15 cellular contexts compared by ENCODE assay signal in the genomic region with DNA sequence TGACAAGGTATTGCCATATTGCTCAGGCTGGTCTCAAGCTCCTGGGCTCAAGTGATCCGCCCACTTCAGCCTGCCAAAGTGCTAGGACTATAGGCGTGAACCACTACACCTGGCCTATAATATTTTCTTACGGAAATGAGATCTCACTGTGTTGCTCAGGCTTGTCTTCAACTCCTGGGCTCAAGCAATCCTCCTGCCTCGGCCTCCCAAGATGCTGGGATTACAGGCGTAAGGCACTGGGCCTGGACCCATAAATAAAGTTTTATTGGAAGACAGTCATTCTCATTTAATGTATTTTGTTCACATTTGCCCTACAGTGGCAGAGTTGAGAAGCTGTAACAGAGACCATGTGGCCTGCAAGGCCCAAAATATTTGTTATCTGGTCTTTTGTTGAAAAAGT.
DNase-seq lines count a peak whose midpoint lies in the region; ATAC-seq, FAIRE-seq and TF ChIP-seq lines count a peak whose summit lies in the region.
"Had no signal": no experiment of that assay in that cellular context is flagged by ENCODE, and none has a peak within 500 bp of the region (broad histone marks: within the 10 kb centered on the region; RNA-seq: fewer than 3 reads in every experiment).

No MANE protein-coding gene starts in this region.

- no peak for TF ChIP-seq CTCF in Caco-2 (IDR thresholded peaks at IDR 0.05; ENCODE audit: insufficient read depth in 1 of 2, low read depth in 1 of 2, low read length in 1 of 2, severe bottlenecking in 1 of 2, unreplicated experiment in 1 of 2)
- no peak for TF ChIP-seq CTCF in activated CD8-positive, alpha-beta T cell treated with anti-CD3 and anti-CD28 coated beads for 36 hours (IDR thresholded peaks at IDR 0.05)
- TF ChIP-seq CTCF in mesothelial cell of epicardium (IDR thresholded peaks at IDR 0.05; ENCODE audit: unreplicated experiment): no peak
- TF ChIP-seq CTCF in tibial nerve (IDR thresholded peaks at IDR 0.05): no peak

- POLR2A ChIA-PET in Caco-2 (lab: Charles Lee): no interaction called here
- POLR2A ChIA-PET in activated CD8-positive, alpha-beta T cell treated with anti-CD3 and anti-CD28 coated beads for 36 hours (lab: Charles Lee): interaction anchor here (0.6 to 3.2 kb wide), 3 partner anchors 8 to 174 kb away, joined by 3 to 16 read pairs (median 3); no protein-coding TSS in a partner anchor

- DNase-seq in Caco-2 (no peak), mesothelial cell of epicardium (ENCODE audit: low spot score in 2 of 2, unreplicated experiment in 2 of 2) (no peak), tibial nerve (ENCODE audit: low spot score in 2 of 2) (no peak), H54 (ENCODE audit: insufficient read length, low spot score) (no peak)
- DNase-seq in activated CD8-positive, alpha-beta T cell treated with anti-CD3 and anti-CD28 coated beads for 36 hours: no peak
- DNase-seq in stimulated activated CD4-positive, alpha-beta T cell treated with anti-CD3 and anti-CD28 coated beads, Interleukin-4, amount 100 ng/mL, for 24 hours: no peak
- DNase-seq: AML-193, HFFc6, MG63, SIG-M5, spleen had no signal

- H3K27ac Mint-ChIP-seq in Caco-2 (ENCODE audit: unreplicated experiment) (peak overlapping the region; percentile 66), mesothelial cell of epicardium (peak overlapping the region; percentile 12)
- H3K27ac Mint-ChIP-seq in activated CD8-positive, alpha-beta T cell treated with anti-CD3 and anti-CD28 coated beads for 36 hours: peak overlapping the region; percentile 57

- H3K4me2 ChIP-seq in BLaER1: peak overlapping the region; percentile 39

- H3K4me3 Mint-ChIP-seq in Caco-2 (ENCODE audit: unreplicated experiment) (no peak overlapping the region), mesothelial cell of epicardium (no peak overlapping the region)
- H3K4me3 Mint-ChIP-seq in activated CD8-positive, alpha-beta T cell treated with anti-CD3 and anti-CD28 coated beads for 36 hours: no peak overlapping the region
- H3K4me3 Mint-ChIP-seq: HFFc6 had no signal

- H3K36me3 Mint-ChIP-seq in Caco-2 (ENCODE audit: insufficient read depth, unreplicated experiment) (peaks cover 22% of the 10 kb centered on the region), mesothelial cell of epicardium (peaks cover 20% of the 10 kb centered on the region)
- H3K36me3 Mint-ChIP-seq in activated CD8-positive, alpha-beta T cell treated with anti-CD3 and anti-CD28 coated beads for 36 hours (ENCODE audit: low read depth): peaks cover 26% of the 10 kb centered on the region

- H3K4me1 ChIP-seq in BLaER1: peaks cover 35% of the 10 kb centered on the region
- peaks cover 42% of the 10 kb centered on the region for H3K4me1 ChIP-seq in Caco-2
- H3K4me1 ChIP-seq in tibial nerve: peaks cover 0 to 45% (median 24%) of the 10 kb centered on the region in 4 donors

- H3K4me3 ChIP-seq in BLaER1 (no peak overlapping the region), Caco-2 (ENCODE audit: low read depth, low read length) (no peak overlapping the region), tibial nerve (no peak overlapping the region)
- H3K4me3 ChIP-seq: MG63, spleen had no signal

- no peak overlapping the region for H3K9ac ChIP-seq in BLaER1
- H3K9ac ChIP-seq: parathyroid adenoma had no signal

- H3K4me1 Mint-ChIP-seq in Caco-2 (ENCODE audit: low read depth, unreplicated experiment) (peaks cover 30% of the 10 kb centered on the region), mesothelial cell of epicardium (peaks cover 31% of the 10 kb centered on the region)
- H3K4me1 Mint-ChIP-seq in activated CD8-positive, alpha-beta T cell treated with anti-CD3 and anti-CD28 coated beads for 36 hours (ENCODE audit: low read depth): peaks cover 66% of the 10 kb centered on the region

- WGBS in tibial nerve, 2 donors: 96 to 97% methylated on average over 5 of the region's 5 CpGs

- H3K9me3 Mint-ChIP-seq in Caco-2 (ENCODE audit: unreplicated experiment): no peaks in the 10 kb centered on the region
- H3K9me3 Mint-ChIP-seq in activated CD8-positive, alpha-beta T cell treated with anti-CD3 and anti-CD28 coated beads for 36 hours: peaks cover 7% of the 10 kb centered on the region
- peaks cover 9% of the 10 kb centered on the region for H3K9me3 Mint-ChIP-seq in mesothelial cell of epicardium
- H3K9me3 Mint-ChIP-seq: HFFc6 had no signal

- H3K27me3 ChIP-seq in BLaER1 (no peaks in the 10 kb centered on the region), Caco-2 (replicated peaks; ENCODE audit: control insufficient read depth, insufficient read depth, low read length) (no peaks in the 10 kb centered on the region), tibial nerve (no peaks in the 10 kb centered on the region)
- H3K27me3 ChIP-seq: MG63, spleen had no signal

- H3K27ac ChIP-seq in BLaER1 (no peak overlapping the region), tibial nerve (no peak overlapping the region)
- H3K27ac ChIP-seq: parathyroid adenoma had no signal

- H3K9me3 ChIP-seq in BLaER1 (peaks cover 18% of the 10 kb centered on the region), Caco-2 (no peaks in the 10 kb centered on the region), tibial nerve (peaks cover 0 to 5% (median 0%) of the 10 kb centered on the region in 4 donors)

- intact Hi-C loops in Caco-2 (cut with micrococcal nuclease; ENCODE audit: unreplicated experiment): no loop called here
- intact Hi-C loops in activated CD8-positive, alpha-beta T cell treated with anti-CD3 and anti-CD28 coated beads for 36 hours (cut with micrococcal nuclease): loop anchor here (10.0 kb wide), 1 partner anchor 189 kb away; no protein-coding TSS in a partner anchor

- H3K27me3 Mint-ChIP-seq in Caco-2 (ENCODE audit: insufficient read depth, unreplicated experiment): no peaks in the 10 kb centered on the region
- H3K27me3 Mint-ChIP-seq in activated CD8-positive, alpha-beta T cell treated with anti-CD3 and anti-CD28 coated beads for 36 hours: no peaks in the 10 kb centered on the region
- H3K27me3 Mint-ChIP-seq in mesothelial cell of epicardium (ENCODE audit: low read depth): no peaks in the 10 kb centered on the region

- peaks cover 75% of the 10 kb centered on the region for H3K36me3 ChIP-seq in BLaER1
- no peaks in the 10 kb centered on the region; the same call in 1 of the 2 replicates for H3K36me3 ChIP-seq in Caco-2 (ENCODE audit: control insufficient read depth, insufficient read depth, low read length)
- H3K36me3 ChIP-seq in tibial nerve: peaks cover 0 to 6% (median 0%) of the 10 kb centered on the region in 3 donors

- no peak for ATAC-seq in activated CD8-positive, alpha-beta T cell treated with anti-CD3 and anti-CD28 coated beads for 36 hours
- ATAC-seq in HG02798 (IDR thresholded peaks at IDR 0.05; ENCODE audit: poor library complexity, unreplicated experiment): no peak

- no peak for TF ChIP-seq EP300 in tibial nerve (IDR thresholded peaks at IDR 0.05)

- BruUV-seq in Caco-2 (replicated peaks; lab: Mats Ljungman, UMichigan): no TSS peak

- CTCF ChIA-PET in Caco-2 (lab: Charles Lee): interaction anchor here (1.1 kb wide), 1 partner anchor 18 kb away, joined by 4 read pairs; no protein-coding TSS in a partner anchor
- CTCF ChIA-PET in activated CD8-positive, alpha-beta T cell treated with anti-CD3 and anti-CD28 coated beads for 36 hours (lab: Charles Lee): interaction anchor here (1.2 to 2.9 kb wide), 5 partner anchors 14 to 246 kb away, joined by 3 to 13 read pairs (median 4); partner anchors contain the start of gene TRIP4

- peaks cover 29% of the 10 kb centered on the region for H4K20me1 ChIP-seq in BLaER1

- TF ChIP-seq POLR2A in tibial nerve (IDR thresholded peaks at IDR 0.05) (no peak), H54 (IDR thresholded peaks at IDR 0.05; ENCODE audit: low read depth, low read length) (no peak)

- FAIRE-seq in H54 (lab: Jason Lieb, UNC): no peak
- FAIRE-seq: islet of Langerhans had no signal

Comparison
In these comparisons a context has a peak if more than half of its experiments do, and no peak if none do; other contexts are left out.
1. H3K27ac Mint-ChIP-seq: peak in every context shown above with its lines; median percentile 66 in Caco-2; 57 in activated CD8-positive, alpha-beta T cell treated with anti-CD3 and anti-CD28 coated beads for 36 hours; 12 in mesothelial cell of epicardium.